ENCODE assay signal across 19 cellular contexts in genomic region chr5:5721881-5722280, GRCh38.
"Had no signal": no experiment of that assay in that cellular context is flagged by ENCODE, and none has a peak within 500 bp of the region (broad histone marks: within the 10 kb centered on the region; RNA-seq: fewer than 3 reads in every experiment).

No MANE protein-coding gene starts in this region.

- DNase-seq: cortex of kidney; effector memory CD8-positive, alpha-beta T cell; foreskin fibroblast; gastrocnemius medialis; head of caudate nucleus; left ventricle myocardium superior; lower lobe of right lung; naive thymus-derived CD8-positive, alpha-beta T cell; nephron progenitor cell; nucleus accumbens; right cardiac atrium; sigmoid colon; stimulated activated CD4-positive, alpha-beta T cell treated with anti-CD3 and anti-CD28 coated beads, Interleukin-15, amount 100 ng/mL, for 24 hours; stimulated activated CD4-positive, alpha-beta T cell treated with anti-CD3 and anti-CD28 coated beads, Interleukin-2, amount 100 ng/mL, for 48 hours; stimulated activated naive B cell treated with anti-CD40 and anti-IgM and Interleukin-4, amounts not matched to agents 10 μg/mL and 1 μg/mL and 100 μg/mL, for 72 hours; transverse colon had no signal

- ATAC-seq: effector memory CD8-positive, alpha-beta T cell; gastrocnemius medialis; left ventricle myocardium superior; lower lobe of right lung; naive thymus-derived CD8-positive, alpha-beta T cell; right cardiac atrium; stimulated activated naive B cell treated with anti-CD40 and anti-IgM and Interleukin-4, amounts not matched to agents 10 μg/mL and 1 μg/mL and 100 μg/mL, for 72 hours had no signal

- H3K27ac ChIP-seq: gastrocnemius medialis, lower lobe of right lung, prostate gland, sigmoid colon, suprapubic skin, transverse colon, vagina had no signal
